ENCODE assay signal across 16 cellular contexts in genomic region chr9:133228457-133229193, GRCh38. TPM values are rescaled to one million over a fixed set of nuclear protein-coding genes. Genes with fewer than 3 reads are reported as not detected.
"Had no signal": no experiment of that assay in that cellular context is flagged by ENCODE, and none has a peak within 500 bp of the region (broad histone marks: within the 10 kb centered on the region; RNA-seq: fewer than 3 reads in every experiment).

No MANE protein-coding gene starts in this region.

RNA-seq across cellular contexts. Expression of gene OBP2B, which starts 19.6 kb away (rescaled TPM):
- total RNA-seq: activated CD4-positive, alpha-beta T cell treated with anti-CD3 and anti-CD28 coated beads for 36 hours; activated CD4-positive, alpha-beta T cell treated with anti-CD3 and anti-CD28 coated beads, Interleukin-2, amount 10 ng/mL, durations not matched to agents 7 days and 5 days; activated CD8-positive, alpha-beta T cell treated with anti-CD3 and anti-CD28 coated beads, Interleukin-2, amount 10 ng/mL, durations not matched to agents 7 days and 5 days; activated naive CD4-positive, alpha-beta T cell treated with anti-CD3 and anti-CD28 coated beads for 36 hours; activated naive CD4-positive, alpha-beta T cell treated with anti-CD3 and anti-CD28 coated beads, Interleukin-2, amount 50 U/mL, for 72 hours; activated T-cell treated with anti-CD3 and anti-CD28 coated beads, Interleukin-2, amount 50 U/mL, for 4 hours; activated T-helper 1 cell treated with anti-CD3 and anti-CD28 coated beads, Interleukin-12 subunit alpha, Interleukin-12 subunit beta, Interleukin-2, Interleukin-4 antibody, amounts not matched to agents 30 ng/mL and 10 ng/mL and 1 ng/mL, durations not matched to agents 14 hours and 24 hours and 36 hours; astrocyte; body of pancreas; M059J; Peyer's patch; SK-MEL-5; T-cell; T-helper 17 cell; WTC11 had no signal
- polyA plus RNA-seq: adrenal gland had no signal

RNA-seq across cellular contexts. Expression of gene ABO, which starts 46.4 kb away (rescaled TPM):
- total RNA-seq: activated CD8-positive, alpha-beta T cell treated with anti-CD3 and anti-CD28 coated beads, Interleukin-2, amount 10 ng/mL, durations not matched to agents 7 days and 5 days; activated naive CD4-positive, alpha-beta T cell treated with anti-CD3 and anti-CD28 coated beads for 36 hours; activated naive CD4-positive, alpha-beta T cell treated with anti-CD3 and anti-CD28 coated beads, Interleukin-2, amount 50 U/mL, for 72 hours; astrocyte; M059J; SK-MEL-5 had no signal
